14 cellular contexts compared by ENCODE assay signal in genomic region chr15:47461560-47462175, GRCh38.
"Had no signal": no experiment of that assay in that cellular context is flagged by ENCODE, and none has a peak within 500 bp of the region (broad histone marks: within the 10 kb centered on the region; RNA-seq: fewer than 3 reads in every experiment).

No MANE protein-coding gene starts in this region.

- H3K4me1 ChIP-seq: prostate gland, tibial nerve, uterus had no signal

- H3K27ac ChIP-seq: prostate gland, tibial nerve, uterus had no signal

- FAIRE-seq: bronchial epithelial cell, small intestine had no signal

- H3K36me3 Mint-ChIP-seq: activated naive CD8-positive, alpha-beta T cell treated with anti-CD3 and anti-CD28 coated beads, Interleukin-2, amount 10 ng/mL, durations not matched to agents 7 days and 5 days had no signal

- H3K9me3 ChIP-seq: prostate gland, tibial nerve, uterus had no signal

- H3K27me3 ChIP-seq: tibial nerve, uterus had no signal

- H3K4me1 Mint-ChIP-seq: nephron had no signal

- DNase-seq: activated CD4-positive, alpha-beta T cell treated with anti-CD3 and anti-CD28 coated beads, Interleukin-2, amount 10 ng/mL, durations not matched to agents 7 days and 5 days; activated CD8-positive, alpha-beta memory T cell treated with anti-CD3 and anti-CD28 coated beads, Interleukin-2, amount 50 U/mL, for 48 hours; activated gamma-delta T cell treated with Interleukin-2 at 50 U/mL for 16 hours; activated naive CD8-positive, alpha-beta T cell treated with anti-CD3 and anti-CD28 coated beads, Interleukin-2, amount 10 ng/mL, durations not matched to agents 7 days and 5 days; anterior cingulate cortex; right cardiac atrium; small intestine; stimulated activated CD4-positive, alpha-beta T cell treated with anti-CD3 and anti-CD28 coated beads, Interleukin-4, amount 100 ng/mL, for 24 hours; stimulated activated naive CD4-positive, alpha-beta T cell; uterus had no signal

- H3K27ac Mint-ChIP-seq: activated CD4-positive, alpha-beta T cell treated with anti-CD3 and anti-CD28 coated beads, Interleukin-2, amount 10 ng/mL, durations not matched to agents 7 days and 5 days; activated naive CD8-positive, alpha-beta T cell treated with anti-CD3 and anti-CD28 coated beads, Interleukin-2, amount 10 ng/mL, durations not matched to agents 7 days and 5 days; nephron had no signal

- H3K27me3 Mint-ChIP-seq: activated naive CD8-positive, alpha-beta T cell treated with anti-CD3 and anti-CD28 coated beads, Interleukin-2, amount 10 ng/mL, durations not matched to agents 7 days and 5 days had no signal

- H3K36me3 ChIP-seq: prostate gland, tibial nerve, uterus had no signal

- H3K4me3 ChIP-seq: prostate gland, tibial nerve, uterus had no signal

- H3K4me3 Mint-ChIP-seq: activated CD4-positive, alpha-beta T cell treated with anti-CD3 and anti-CD28 coated beads, Interleukin-2, amount 10 ng/mL, durations not matched to agents 7 days and 5 days; activated naive CD8-positive, alpha-beta T cell treated with anti-CD3 and anti-CD28 coated beads, Interleukin-2, amount 10 ng/mL, durations not matched to agents 7 days and 5 days; nephron had no signal
